8 cellular contexts compared by ENCODE assay signal in the genomic region with DNA sequence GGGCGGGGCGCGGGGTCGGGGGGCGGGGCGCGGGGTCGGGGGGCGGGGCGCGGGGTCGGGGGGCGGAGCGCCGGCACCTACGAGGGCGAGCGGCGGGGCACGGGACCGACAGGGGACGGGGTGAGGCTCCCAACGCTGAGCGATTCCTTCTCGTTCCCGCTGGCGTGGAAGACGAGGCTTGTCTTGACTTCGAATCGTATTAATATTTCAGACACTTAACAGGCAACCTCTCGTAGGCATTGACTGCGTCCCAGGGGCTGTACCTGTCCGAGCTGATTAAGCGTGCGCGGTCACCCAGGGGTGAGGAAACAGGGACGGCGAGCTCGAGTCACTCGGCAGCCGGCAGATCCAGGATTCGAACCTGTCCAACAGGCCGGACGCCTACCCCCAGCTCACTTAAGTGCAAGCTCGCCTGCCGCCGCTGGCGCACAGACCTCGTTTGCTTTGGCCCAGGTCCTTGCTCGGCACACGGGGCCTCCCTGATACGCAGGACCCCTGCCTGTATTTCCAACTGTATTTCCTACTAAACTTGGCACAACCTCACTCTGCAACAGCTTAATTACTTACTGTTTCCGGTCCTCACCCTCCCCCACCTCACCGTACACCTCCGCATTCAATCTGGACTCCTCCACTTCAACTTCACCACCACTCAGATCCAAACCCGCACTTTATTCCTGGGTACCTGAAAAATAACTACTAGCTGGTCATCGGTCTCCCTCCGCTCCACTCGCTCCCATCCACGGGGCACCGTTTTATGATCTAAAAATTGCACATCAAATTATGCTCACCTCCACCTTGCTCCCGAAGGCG. TPM values are rescaled to one million over a fixed set of nuclear protein-coding genes. Genes with fewer than 3 reads are reported as not detected.
DNase-seq lines count a peak whose midpoint lies in the region; ATAC-seq and TF ChIP-seq lines count a peak whose summit lies in the region.

No MANE protein-coding gene starts in this region.

- peaks cover 35% of the 10 kb centered on the region for H3K4me1 Mint-ChIP-seq in Calu3 (ENCODE audit: low read depth, unreplicated experiment)
- peaks cover 39% of the 10 kb centered on the region for H3K4me1 Mint-ChIP-seq in stimulated activated naive CD8-positive, alpha-beta T cell treated with anti-CD3 and anti-CD28 coated beads, Interleukin-15, amount 100 ng/mL, for 72 hours

- TSS peak; percentile 91 for BruUV-seq in Calu3 (replicated peaks; lab: Mats Ljungman, UMichigan)

- H3K27ac ChIP-seq in SJCRH30: no peak overlapping the region

- H3K27me3 ChIP-seq in SJCRH30: no peaks in the 10 kb centered on the region

- peaks cover 7% of the 10 kb centered on the region for H3K27me3 Mint-ChIP-seq in Calu3 (ENCODE audit: unreplicated experiment)
- H3K27me3 Mint-ChIP-seq in stimulated activated naive CD8-positive, alpha-beta T cell treated with anti-CD3 and anti-CD28 coated beads, Interleukin-15, amount 100 ng/mL, for 72 hours: no peaks in the 10 kb centered on the region

- no peaks in the 10 kb centered on the region for H3K9me3 ChIP-seq in SJCRH30 (replicated peaks)

- H3K27ac Mint-ChIP-seq in Calu3 (ENCODE audit: unreplicated experiment): peak overlapping the region; percentile 84
- H3K27ac Mint-ChIP-seq in stimulated activated naive CD8-positive, alpha-beta T cell treated with anti-CD3 and anti-CD28 coated beads, Interleukin-15, amount 100 ng/mL, for 72 hours: peak overlapping the region in 1 of 2 donors; percentile 92

- peak overlapping the region; percentile 52 for H3K4me3 ChIP-seq in SJCRH30

- no peaks in the 10 kb centered on the region for H3K9me3 Mint-ChIP-seq in Calu3 (ENCODE audit: low read depth, unreplicated experiment)
- H3K9me3 Mint-ChIP-seq in stimulated activated naive CD8-positive, alpha-beta T cell treated with anti-CD3 and anti-CD28 coated beads, Interleukin-15, amount 100 ng/mL, for 72 hours: no peaks in the 10 kb centered on the region

- ATAC-seq in GM21390 (IDR thresholded peaks at IDR 0.05; ENCODE audit: unreplicated experiment) (peak; percentile 26), left lobe of liver (peak; percentile 54)
- peak; percentile 43 for ATAC-seq in stimulated activated naive CD8-positive, alpha-beta T cell treated with anti-CD3 and anti-CD28 coated beads, Interleukin-15, amount 100 ng/mL, for 72 hours

- H3K36me3 Mint-ChIP-seq in Calu3 (ENCODE audit: insufficient read depth, unreplicated experiment): peaks cover 58% of the 10 kb centered on the region

- intact Hi-C loops in Calu3 (cut with micrococcal nuclease; ENCODE audit: unreplicated experiment): loop anchor here (10.0 kb wide), 1 partner anchor 202 kb away; no protein-coding TSS in a partner anchor

- CTCF ChIA-PET in Calu3 (lab: Charles Lee): interaction anchor here (0.9 to 1.5 kb wide), 4 partner anchors 14 to 84 kb away, joined by 3 to 6 read pairs (median 4); no protein-coding TSS in a partner anchor

- no peak for TF ChIP-seq CTCF in Calu3 (IDR thresholded peaks at IDR 0.05; ENCODE audit: unreplicated experiment)

- DNase-seq in Calu3 (peak; percentile 78), HT-29 (ENCODE audit: low spot score) (peak; percentile 78), SJCRH30 (peak; percentile 21 to 34), cerebellar cortex (ENCODE audit: low spot score) (peak; percentile 71), left lobe of liver (ENCODE audit: low spot score) (peak; percentile 82), HK-2 (ENCODE audit: unreplicated experiment) (no peak)
- DNase-seq in stimulated activated naive CD8-positive, alpha-beta T cell treated with anti-CD3 and anti-CD28 coated beads, Interleukin-15, amount 100 ng/mL, for 72 hours: peak in 1 of 2 donors; percentile 60

- H3K36me3 ChIP-seq in SJCRH30: peaks cover under 1% of the 10 kb centered on the region; the same call in 1 of the 2 replicates

- peak overlapping the region; percentile 76 for H3K4me3 Mint-ChIP-seq in Calu3 (ENCODE audit: low read depth, unreplicated experiment)
- H3K4me3 Mint-ChIP-seq in stimulated activated naive CD8-positive, alpha-beta T cell treated with anti-CD3 and anti-CD28 coated beads, Interleukin-15, amount 100 ng/mL, for 72 hours: peak overlapping the region; percentile 82 to 84

- H3K4me1 ChIP-seq in SJCRH30: peaks cover 20% of the 10 kb centered on the region

RNA-seq across cellular contexts. Expression of a gene that starts 0.7 kb away (rescaled TPM):
- total RNA-seq in Calu3 (2022) (62.3 and 63.8 TPM in 2 replicates), left lobe of liver (21.5 TPM)
- 41.2 and 42.2 TPM in 2 replicates for total RNA-seq in HT-29 (2014; rRNA removed; shearing (Covaris generic))
- total RNA-seq in SJCRH30 (2014; rRNA removed; shearing (Covaris generic)): 15.9 and 17.2 TPM in 2 replicates

RNA-seq across cellular contexts. Expression of a gene that starts 41.2 kb away (rescaled TPM):
- not detected in 2 replicates for total RNA-seq in Calu3 (2022)
- total RNA-seq in HT-29 (2014; rRNA removed; shearing (Covaris generic)): not detected in 2 replicates
- not detected in 2 replicates for total RNA-seq in SJCRH30 (2014; rRNA removed; shearing (Covaris generic))
- 112 TPM for total RNA-seq in left lobe of liver

RNA-seq across cellular contexts. Expression of a gene that starts 47.6 kb away (rescaled TPM):
- total RNA-seq in Calu3 (2022) (1.1 and 1.3 TPM in 2 replicates), left lobe of liver (43.8 TPM)
- 0.05 and 1.3 TPM in 2 replicates for total RNA-seq in HT-29 (2014; rRNA removed; shearing (Covaris generic))
- not detected in 2 replicates for total RNA-seq in SJCRH30 (2014; rRNA removed; shearing (Covaris generic))

Comparison
In these comparisons a context has a peak if more than half of its experiments do, and no peak if none do; other contexts are left out.
1. RNA of a gene that starts 41.2 kb away (total RNA-seq): 112 TPM in left lobe of liver (single experiment); not detected in Calu3, not detected in HT-29 and not detected in SJCRH30; every median in the first group is over 100 times any median in the second.
2. RNA of a gene that starts 47.6 kb away (total RNA-seq): 43.8 TPM in left lobe of liver (single experiment); 0.05 to 1.3 TPM in HT-29, 1.1 to 1.3 TPM in Calu3 and not detected in SJCRH30; every median in the first group is over 10 times any median in the second.
3. Peak in every context shown above with its lines, with median percentiles within 50 percentile points of each other: ATAC-seq.